ENCODE assay signal across 1 cellular context in genomic region chr1:117366982-117367768, GRCh38.
TF ChIP-seq lines count a peak whose summit lies in the region.

Gene MAN1A2, plus strand, starts transcription at chr1:117367449. Its CDS starts 735 bp downstream, at chr1:117368184.

TF ChIP-seq in K562, 482 proteins besides CTCF, POLR2A, EP300 and RAD21 (continued from another document and continues in another):
- TF ChIP-seq RERE (CRISPR knock-in tag; IDR thresholded peaks at IDR 0.05; ENCODE audit: borderline replicate concordance) = 0 out of 2 replicates have a peak, but pooled peaks have one; percentile 54
- TF ChIP-seq TEAD4 (IDR thresholded peaks at IDR 0.05; ENCODE audit: low read length) = 0 out of 2 replicates have a peak, but pooled peaks have one; percentile 4
- no peak for TF ChIP-seq TEAD4 (CRISPR knock-in tag; IDR thresholded peaks at IDR 0.05; ENCODE audit: borderline replicate concordance)
- peak; percentile 18 to 87 for TF ChIP-seq SIN3A (IDR thresholded peaks at IDR 0.05; ENCODE audit: borderline replicate concordance in 2 of 2, control insufficient read depth in 1 of 2, low read depth in 2 of 2, low read length in 2 of 2)
- TF ChIP-seq SRSF1 (IDR thresholded peaks at IDR 0.05; ENCODE audit: low read depth, low read length) = no peak
- TF ChIP-seq RFX1 (IDR thresholded peaks at IDR 0.05) = no peak
- TF ChIP-seq PRMT5 (CRISPR knock-in tag; IDR thresholded peaks at IDR 0.05) = no peak
- no peak for TF ChIP-seq SMARCA4 (IDR thresholded peaks at IDR 0.05)
- TF ChIP-seq BRCA1 (IDR thresholded peaks at IDR 0.05) = no peak
- peak; percentile 24; the same call in 1 of the 2 replicates for TF ChIP-seq BRCA1 (CRISPR knock-in tag; IDR thresholded peaks at IDR 0.05)
- TF ChIP-seq USF1 (CRISPR knock-in tag; IDR thresholded peaks at IDR 0.05) = no peak
- TF ChIP-seq TEAD1 (CRISPR knock-in tag; IDR thresholded peaks at IDR 0.05) = no peak
- TF ChIP-seq ARID1B (IDR thresholded peaks at IDR 0.05) = peak; percentile 44; the same call in 1 of the 2 replicates
- no peak for TF ChIP-seq ELK1 (CRISPR knock-in tag; IDR thresholded peaks at IDR 0.05)
- TF ChIP-seq FIP1L1 (IDR thresholded peaks at IDR 0.05; ENCODE audit: low read depth, low read length, poor library complexity, severe bottlenecking) = peak; percentile 61
- peak; percentile 95 for TF ChIP-seq ZFX (CRISPR knock-in tag; IDR thresholded peaks at IDR 0.05)
- TF ChIP-seq ZNF444 (CRISPR knock-in tag; IDR thresholded peaks at IDR 0.05) = no peak
- TF ChIP-seq SMAD1 (IDR thresholded peaks at IDR 0.05; ENCODE audit: low read depth, low read length, partially characterized antibody) = peak; percentile 18
- TF ChIP-seq ZSCAN32 (CRISPR knock-in tag; IDR thresholded peaks at IDR 0.05) = peak; percentile 58
- TF ChIP-seq JUN (IDR thresholded peaks at IDR 0.05; ENCODE audit: borderline replicate concordance, low read depth, low read length) = no peak
- TF ChIP-seq JUN (CRISPR knock-in tag; IDR thresholded peaks at IDR 0.05; ENCODE audit: borderline replicate concordance) = no peak
- peak; percentile 67; the same call in 1 of the 2 replicates for TF ChIP-seq KAT7 (CRISPR knock-in tag; IDR thresholded peaks at IDR 0.05; ENCODE audit: borderline replicate concordance)
- TF ChIP-seq ZNF277 (CRISPR knock-in tag; IDR thresholded peaks at IDR 0.05; ENCODE audit: borderline replicate concordance) = no peak
- no peak for TF ChIP-seq MAFF (IDR thresholded peaks at IDR 0.05; ENCODE audit: low read length)
- TF ChIP-seq ATF3 (IDR thresholded peaks at IDR 0.05) = no peak
- TF ChIP-seq ATF3 (CRISPR knock-in tag; conservative IDR thresholded peaks at IDR 0.05) = 0 out of 2 replicates have a peak, but pooled peaks have one; percentile 50
- 0 out of 2 replicates have a peak, but pooled peaks have one; percentile 52 for TF ChIP-seq ZNF76 (CRISPR knock-in tag; IDR thresholded peaks at IDR 0.05; ENCODE audit: borderline replicate concordance)
- TF ChIP-seq ZNF507 (tag; conservative IDR thresholded peaks at IDR 0.05) = no peak
- TF ChIP-seq SIN3B (IDR thresholded peaks at IDR 0.05; ENCODE audit: low read depth) = no peak
- TF ChIP-seq ZNF551 (CRISPR knock-in tag; IDR thresholded peaks at IDR 0.05) = no peak
- 0 out of 2 replicates have a peak, but pooled peaks have one; percentile 41 for TF ChIP-seq SMAD3 (CRISPR knock-in tag; conservative IDR thresholded peaks at IDR 0.05)
- TF ChIP-seq ATF7 (IDR thresholded peaks at IDR 0.05) = 0 out of 2 replicates have a peak, but pooled peaks have one; percentile 36
- peak; percentile 59; the same call in 1 of the 2 replicates for TF ChIP-seq RREB1 (CRISPR knock-in tag; IDR thresholded peaks at IDR 0.05)
- peak; percentile 58 for TF ChIP-seq CREM (IDR thresholded peaks at IDR 0.05; ENCODE audit: low read depth)
- 0 out of 2 replicates have a peak, but pooled peaks have one; percentile 75 for TF ChIP-seq ZNF592 (IDR thresholded peaks at IDR 0.05)
- TF ChIP-seq ZNF133 (CRISPR knock-in tag; IDR thresholded peaks at IDR 0.05) = no peak
- TF ChIP-seq ZNF75A (CRISPR knock-in tag; IDR thresholded peaks at IDR 0.05) = peak; percentile 39; the same call in 1 of the 2 replicates
- TF ChIP-seq ZNF384 (IDR thresholded peaks at IDR 0.05; ENCODE audit: low read depth, low read length) = no peak
- peak; percentile 72 for TF ChIP-seq TAF1 (IDR thresholded peaks at IDR 0.05; ENCODE audit: control insufficient read depth, extremely low read depth, insufficient read depth, low read length, severe bottlenecking)
- TF ChIP-seq SIRT6 (IDR thresholded peaks at IDR 0.05; ENCODE audit: low read depth, low read length) = no peak
- TF ChIP-seq RBM22 (IDR thresholded peaks at IDR 0.05; ENCODE audit: low read depth, low read length, poor library complexity, severe bottlenecking) = peak; percentile 60
- peak in 1 of 2 experiments; percentile 68; a peak in 2 of 4 replicates for TF ChIP-seq TRIM24 (IDR thresholded peaks at IDR 0.05)
- no peak for TF ChIP-seq ZBTB43 (CRISPR knock-in tag; IDR thresholded peaks at IDR 0.05)
